8 cellular contexts compared by ENCODE assay signal in genomic region chr18:46250812-46251173, GRCh38.
A peak's percentile ranks its signal among the peaks of the same experiment; 100 is the strongest.
DNase-seq lines count a peak whose midpoint lies in the region; ATAC-seq lines count a peak whose summit lies in the region.

No MANE protein-coding gene starts in this region.

- H3K4me3 Mint-ChIP-seq in CD4-positive, alpha-beta memory T cell: peak overlapping the region; percentile 80 to 97 (median 91)
- H3K4me3 Mint-ChIP-seq in activated T-helper 17 cell treated with anti-CD3 and anti-CD28 coated beads, Interleukin-2, amount 50 U/mL, for 72 hours: peak overlapping the region; percentile 80

- no peaks in the 10 kb centered on the region for H3K9me3 ChIP-seq in CD4-positive, alpha-beta memory T cell (ENCODE audit: control insufficient read depth in 1 of 2, low read length in 2 of 2)
- no peaks in the 10 kb centered on the region for H3K9me3 ChIP-seq in mucosa of rectum (ENCODE audit: control insufficient read depth in 2 of 2, low read length in 2 of 2)

- peaks cover 37 to 50% (median 44%) of the 10 kb centered on the region in 4 donors for H3K4me1 Mint-ChIP-seq in CD4-positive, alpha-beta memory T cell
- H3K4me1 Mint-ChIP-seq in activated T-helper 17 cell treated with anti-CD3 and anti-CD28 coated beads, Interleukin-2, amount 50 U/mL, for 72 hours: peaks cover 37% of the 10 kb centered on the region

- peaks cover 0 to 2% of the 10 kb centered on the region in 2 donors for H3K27me3 Mint-ChIP-seq in CD4-positive, alpha-beta memory T cell
- no peaks in the 10 kb centered on the region for H3K27me3 Mint-ChIP-seq in activated T-helper 17 cell treated with anti-CD3 and anti-CD28 coated beads, Interleukin-2, amount 50 U/mL, for 72 hours

- H3K4me1 ChIP-seq in CD4-positive, alpha-beta memory T cell (ENCODE audit: insufficient read depth, low read length): peaks cover 39% of the 10 kb centered on the region
- H3K4me1 ChIP-seq in mucosa of rectum (ENCODE audit: control insufficient read depth in 2 of 2, insufficient read depth in 2 of 2, low read length in 2 of 2): peaks cover 16% of the 10 kb centered on the region in 2 donors

- POLR2A ChIA-PET in CD4-positive, alpha-beta memory T cell (lab: Charles Lee; ENCODE audit: partially characterized antibody): interaction anchor here (0.7 to 1.8 kb wide), 4 partner anchors 31 to 77 kb away, joined by 3 to 17 read pairs (median 4); a partner anchor contains a TSS

- peak; percentile 20 for ATAC-seq in HG02623 (IDR thresholded peaks at IDR 0.05; ENCODE audit: unreplicated experiment)
- no peak for ATAC-seq in activated T-helper 17 cell treated with anti-CD3 and anti-CD28 coated beads, Interleukin-2, amount 50 U/mL, for 72 hours (replicated peaks)

- H3K27ac Mint-ChIP-seq in CD4-positive, alpha-beta memory T cell: peak overlapping the region; percentile 94 to 99 (median 97)
- peak overlapping the region; percentile 91 for H3K27ac Mint-ChIP-seq in activated T-helper 17 cell treated with anti-CD3 and anti-CD28 coated beads, Interleukin-2, amount 50 U/mL, for 72 hours

- H3K9ac ChIP-seq in mucosa of rectum (ENCODE audit: low read depth in 1 of 2, low read length in 2 of 2): peak overlapping the region; percentile 41 to 70

- peaks cover 11% of the 10 kb centered on the region for H3K36me3 ChIP-seq in CD4-positive, alpha-beta memory T cell (ENCODE audit: insufficient read depth, low read length)
- H3K36me3 ChIP-seq in mucosa of rectum (ENCODE audit: control insufficient read depth in 2 of 2, insufficient read depth in 2 of 2, low read length in 2 of 2): peaks cover 0 to 2% of the 10 kb centered on the region in 2 donors

- peaks cover 29 to 31% of the 10 kb centered on the region in 2 donors for H3K36me3 Mint-ChIP-seq in CD4-positive, alpha-beta memory T cell
- H3K36me3 Mint-ChIP-seq in activated T-helper 17 cell treated with anti-CD3 and anti-CD28 coated beads, Interleukin-2, amount 50 U/mL, for 72 hours (ENCODE audit: low read depth): peaks cover 47% of the 10 kb centered on the region

- peak overlapping the region; percentile 77 for H3K27ac ChIP-seq in CD4-positive, alpha-beta memory T cell (ENCODE audit: low read depth, low read length)
- peak overlapping the region; percentile 86 to 91 for H3K27ac ChIP-seq in mucosa of rectum (ENCODE audit: low read depth in 2 of 2, low read length in 2 of 2)

- CTCF ChIA-PET in CD4-positive, alpha-beta memory T cell (lab: Charles Lee; ENCODE audit: partially characterized antibody): interaction anchor here (0.6 to 2.3 kb wide), 8 partner anchors 27 to 407 kb away, joined by 3 to 17 read pairs (median 4); a partner anchor contains a TSS

- H3K4me3 ChIP-seq in CD4-positive, alpha-beta memory T cell (ENCODE audit: low read length in 2 of 2): no peak overlapping the region
- peak overlapping the region; percentile 32 to 67 for H3K4me3 ChIP-seq in mucosa of rectum (ENCODE audit: low read length in 2 of 2)

- DNase-seq in CD4-positive, alpha-beta memory T cell: no peak
- DNase-seq in GM19240 (ENCODE audit: insufficient read length, low spot score) (no peak), NCI-H2171 treated with DMSO at 0.1 percent for 48 hours (lab: John Stamatoyannopoulos, UW) (no peak), SKM-1 (lab: John Stamatoyannopoulos, UW; ENCODE audit: unreplicated experiment) (no peak), SIG-M5 treated with dmso at 0.1 percent for 504 hours (lab: John Stamatoyannopoulos, UW; ENCODE audit: unreplicated experiment) (no peak)

- H3K9me3 Mint-ChIP-seq in CD4-positive, alpha-beta memory T cell: no peaks in the 10 kb centered on the region
- H3K9me3 Mint-ChIP-seq in activated T-helper 17 cell treated with anti-CD3 and anti-CD28 coated beads, Interleukin-2, amount 50 U/mL, for 72 hours: no peaks in the 10 kb centered on the region

- no peaks in the 10 kb centered on the region for H3K27me3 ChIP-seq in CD4-positive, alpha-beta memory T cell (ENCODE audit: insufficient read depth, low read length)
- no peaks in the 10 kb centered on the region for H3K27me3 ChIP-seq in mucosa of rectum (ENCODE audit: control insufficient read depth in 2 of 2, insufficient read depth in 2 of 2, low read length in 2 of 2)

- intact Hi-C loops in CD4-positive, alpha-beta memory T cell (cut with micrococcal nuclease): loop anchor here (1.0 to 2.0 kb wide), 4 partner anchors 28 to 152 kb away; partner anchors contain the start of gene ATP5F1A

Comparison
In these comparisons a context has a peak if more than half of its experiments do, and no peak if none do; other contexts are left out.
1. H3K4me3 ChIP-seq: peak in mucosa of rectum (2 of 2); none in CD4-positive, alpha-beta memory T cell (0 of 2).